Comparison of ENCODE assay signal across 8 cellular contexts in the genomic region with DNA sequence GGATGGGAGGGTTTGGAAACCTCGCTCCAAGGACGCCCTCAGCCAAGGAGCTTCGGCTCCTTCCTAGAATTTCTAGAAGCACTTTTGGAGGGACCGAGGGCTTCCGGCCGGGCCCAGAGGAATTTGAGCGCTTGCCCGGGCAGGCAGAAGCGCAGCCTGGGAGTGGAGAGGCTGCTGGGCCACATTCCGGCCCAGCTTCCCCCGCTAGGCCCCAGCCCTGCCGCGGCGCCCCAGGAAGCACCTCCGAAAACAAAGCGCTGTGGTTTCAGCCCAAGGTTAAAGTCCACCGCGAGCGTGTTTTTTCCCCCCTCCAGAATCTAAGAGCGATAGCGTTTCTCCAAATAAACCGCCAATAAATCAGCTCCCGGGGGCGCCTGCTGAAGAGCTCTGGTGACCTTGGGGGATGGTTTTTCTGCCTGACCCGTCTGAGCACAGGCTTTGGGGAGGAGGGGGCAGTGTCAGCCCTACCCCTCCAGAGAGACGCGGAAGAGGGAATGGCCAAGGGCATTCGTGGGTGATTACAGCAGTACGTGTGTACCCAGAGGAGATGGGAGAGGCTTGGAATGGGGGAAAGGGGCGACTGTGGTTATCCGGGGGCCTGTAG. TPM values are rescaled to one million over a fixed set of nuclear protein-coding genes. Genes with fewer than 3 reads are reported as not detected.
A peak's percentile ranks its signal among the peaks of the same experiment; 100 is the strongest.
DNase-seq lines count a peak whose midpoint lies in the region; ATAC-seq and TF ChIP-seq lines count a peak whose summit lies in the region.

No MANE protein-coding gene starts in this region.

- 17 to 39% (median 25%) methylated on average over 27 to 31 of the region's 31 CpGs for WGBS in psoas muscle, 3 donors

- H3K36me3 ChIP-seq in ACC112 (ENCODE audit: insufficient read depth, low read length) (peaks cover 6% of the 10 kb centered on the region), left ventricle myocardium inferior (peaks cover 5% of the 10 kb centered on the region), psoas muscle (ENCODE audit: insufficient read depth in 1 of 2, low read depth in 1 of 2) (no peaks in the 10 kb centered on the region)

- H3K4me3 ChIP-seq in ACC112 (ENCODE audit: low read depth, low read length) (peak overlapping the region; percentile 86), WI38 (ENCODE audit: low read depth, low read length) (peak overlapping the region; percentile 77), left ventricle myocardium inferior (peak overlapping the region; percentile 100), psoas muscle (peak overlapping the region; percentile 99)

- no peaks in the 10 kb centered on the region for H3K27me3 ChIP-seq in ACC112 (ENCODE audit: insufficient read depth, low read length)
- H3K27me3 ChIP-seq in left ventricle myocardium inferior (ENCODE audit: low read depth), result no peaks in the 10 kb centered on the region
- H3K27me3 ChIP-seq in psoas muscle (ENCODE audit: insufficient read depth in 3 of 3, low read length in 2 of 3), result no peaks in the 10 kb centered on the region

- peak overlapping the region; percentile 87 for H3K27ac ChIP-seq in ACC112 (ENCODE audit: low read depth, low read length)
- H3K27ac ChIP-seq in left ventricle myocardium inferior (replicated peaks), result peak overlapping the region; percentile 100
- peak overlapping the region; percentile 100 for H3K27ac ChIP-seq in psoas muscle

- H3K4me1 ChIP-seq in ACC112 (ENCODE audit: control insufficient read depth, insufficient read depth, low read length, unreplicated experiment), result peaks cover 7% of the 10 kb centered on the region
- peaks cover 57% of the 10 kb centered on the region for H3K4me1 ChIP-seq in left ventricle myocardium inferior
- peaks cover 14% of the 10 kb centered on the region for H3K4me1 ChIP-seq in psoas muscle

- ATAC-seq in psoas muscle (no peak), GM18520 (IDR thresholded peaks at IDR 0.05; ENCODE audit: unreplicated experiment) (no peak), HG03159 (IDR thresholded peaks at IDR 0.05; ENCODE audit: unreplicated experiment) (no peak)

- intact Hi-C loops in left ventricle myocardium inferior (cut with micrococcal nuclease) (no loop called here), psoas muscle (cut with DNase I) (no loop called here)

- TF ChIP-seq CTCF in GM20000 (IDR thresholded peaks at IDR 0.05; ENCODE audit: extremely low read depth, missing control alignments) (no peak), WI38 (IDR thresholded peaks at IDR 0.05; ENCODE audit: low read depth, low read length) (no peak), left ventricle myocardium inferior (IDR thresholded peaks at IDR 0.05; ENCODE audit: borderline replicate concordance) (no peak), psoas muscle (IDR thresholded peaks at IDR 0.05) (no peak)

- peaks cover 47% of the 10 kb centered on the region for H3K79me2 ChIP-seq in ACC112 (ENCODE audit: control insufficient read depth, insufficient read depth, low read length, unreplicated experiment)

- H3K9me3 ChIP-seq in left ventricle myocardium inferior (replicated peaks) (peaks cover 7% of the 10 kb centered on the region), psoas muscle (no peaks in the 10 kb centered on the region)

- H2AFZ ChIP-seq in ACC112 (ENCODE audit: low read length, unreplicated experiment), result peak overlapping the region; percentile 57

- DNase-seq in GM20000 (ENCODE audit: low spot score), result peak; percentile 48
- peak; percentile 48 for DNase-seq in left ventricle myocardium inferior
- DNase-seq in psoas muscle, result peak; percentile 60 to 73
- DNase-seq in A172 (ENCODE audit: low spot score), result no peak

RNA-seq across cellular contexts. Expression of a gene that starts 5.7 kb away (rescaled TPM):
- total RNA-seq in left ventricle myocardium inferior (27.7 TPM), psoas muscle (10 to 100 TPM; 18.5 to 27.9 (median 23.8) TPM)
- polyA plus RNA-seq in psoas muscle, result 10 to 100 TPM in 1 of 3 donors, 1 to 10 TPM in 2; 5.9 to 15.8 (median 7.3) TPM
- total RNA-seq in A172 (2014; rRNA removed; shearing (Covaris generic)), result 15.0 and 17.4 TPM in 2 replicates
